11 cellular contexts compared by ENCODE assay signal in genomic region chr7:76267107-76267834, GRCh38. TPM values are rescaled to one million over a fixed set of nuclear protein-coding genes. Genes with fewer than 3 reads are reported as not detected.
DNase-seq lines count a peak whose midpoint lies in the region; ATAC-seq and TF ChIP-seq lines count a peak whose summit lies in the region.
"Had no signal": no experiment of that assay in that cellular context is flagged by ENCODE, and none has a peak within 500 bp of the region (broad histone marks: within the 10 kb centered on the region; RNA-seq: fewer than 3 reads in every experiment).

No MANE protein-coding gene starts in this region.

- peaks cover 12 to 17% (median 13%) of the 10 kb centered on the region in 3 donors for H3K4me1 Mint-ChIP-seq in naive B cell

- in situ Hi-C loops in astrocyte of the cerebellum (cut with HindIII; ENCODE audit: low sequenced_read_pairs) = no loop called here

- 2 to 3% methylated on average over 47 to 67 of the region's 67 CpGs for WGBS in aorta, 2 donors

- H3K4me1 ChIP-seq in left ventricle myocardium inferior = peaks cover 10% of the 10 kb centered on the region
- no peaks in the 10 kb centered on the region for H3K4me1 ChIP-seq in aorta (ENCODE audit: control insufficient read depth in 1 of 2, insufficient read depth in 2 of 2, low read length in 2 of 2)

- no peaks in the 10 kb centered on the region for H3K9me3 Mint-ChIP-seq in naive B cell

- intact Hi-C loops in left ventricle myocardium inferior (cut with micrococcal nuclease) (no loop called here), cardiac septum (cut with DNase I) (no loop called here), aorta (cut with DNase I) (loop anchor here in 1 of 2 donors (10.0 kb wide), 1 partner anchor 82 kb away; no protein-coding TSS in a partner anchor)

- H3K4me3 ChIP-seq in left ventricle myocardium inferior (peak overlapping the region; percentile 54), astrocyte of the cerebellum (ENCODE audit: low read depth, low read length) (peak overlapping the region; percentile 16), aorta (ENCODE audit: low read length in 2 of 2) (peak overlapping the region; percentile 6 to 15)

- H3K36me3 ChIP-seq in left ventricle myocardium inferior (no peaks in the 10 kb centered on the region), aorta (ENCODE audit: control insufficient read depth in 1 of 2, insufficient read depth in 2 of 2, low read length in 1 of 2) (no peaks in the 10 kb centered on the region)

- H3K27ac Mint-ChIP-seq in naive B cell = peak overlapping the region in 1 of 6 donors; percentile 15

- no peaks in the 10 kb centered on the region for H3K36me3 Mint-ChIP-seq in naive B cell

- no peak overlapping the region for H3K27ac ChIP-seq in left ventricle myocardium inferior (replicated peaks)
- H3K27ac ChIP-seq in aorta (ENCODE audit: low read depth in 1 of 2, low read length in 2 of 2) = no peak overlapping the region
- H3K27ac ChIP-seq: VCaP had no signal

- H3K27me3 ChIP-seq in left ventricle myocardium inferior (ENCODE audit: low read depth) (peaks cover 83% of the 10 kb centered on the region), aorta (ENCODE audit: control insufficient read depth in 1 of 2, insufficient read depth in 2 of 2, low read length in 1 of 2) (peaks cover 0 to 1% of the 10 kb centered on the region in 2 donors)

- TF ChIP-seq CTCF in left ventricle myocardium inferior (IDR thresholded peaks at IDR 0.05; ENCODE audit: borderline replicate concordance) (no peak), astrocyte of the cerebellum (IDR thresholded peaks at IDR 0.05; ENCODE audit: low read depth, low read length, missing control alignments) (no peak)

- ATAC-seq in naive B cell (ENCODE audit: low read depth in 2 of 2) = peak; percentile 75 to 80
- ATAC-seq in aorta (ENCODE audit: low FRiP score) = no peak
- no peak for ATAC-seq in HG03196 (IDR thresholded peaks at IDR 0.05; ENCODE audit: unreplicated experiment)
- ATAC-seq in HG03469 (IDR thresholded peaks at IDR 0.05; ENCODE audit: unreplicated experiment) = no peak

- peaks cover 15 to 47% (median 25%) of the 10 kb centered on the region in 3 donors for H3K27me3 Mint-ChIP-seq in naive B cell

- H3K9me3 ChIP-seq in left ventricle myocardium inferior (replicated peaks) = no peaks in the 10 kb centered on the region
- no peaks in the 10 kb centered on the region for H3K9me3 ChIP-seq in aorta (ENCODE audit: control insufficient read depth, low read length)

- peak overlapping the region; percentile 25 to 79 (median 69) for H3K4me3 Mint-ChIP-seq in naive B cell

- no peak for DNase-seq in left ventricle myocardium inferior
- DNase-seq in cardiac septum (ENCODE audit: low spot score) = no peak
- DNase-seq in astrocyte of the cerebellum (ENCODE audit: low read depth) = no peak
- no peak for DNase-seq in naive B cell
- peak in 1 of 2 donors; percentile 76 for DNase-seq in aorta
- no peak for DNase-seq in iPS-NIHi11 (ENCODE audit: low spot score)
- DNase-seq: DMS 273 treated with DMSO at 0.1 percent for 48 hours, NCI-H446 treated with DMSO at 0.1 percent for 48 hours had no signal

RNA-seq across cellular contexts. Expression of gene HSPB1, which starts 35.2 kb away (rescaled TPM):
- total RNA-seq in left ventricle myocardium inferior = 2,037 TPM
- 2,571 TPM for total RNA-seq in cardiac septum
- 10 to 100 TPM; 24.3 to 55.2 (median 45.3) TPM for polyA plus RNA-seq in naive B cell (ENCODE audit: low read depth in 6 of 6)
- 1,000 to 10,000 TPM; 1,225 to 2,295 TPM for total RNA-seq in aorta
- polyA plus RNA-seq in aorta = 1,000 to 10,000 TPM in 1 of 2 donors, 100 to 1,000 TPM in 1; 742 to 1,817 TPM

Comparison
In these comparisons a context has a peak if more than half of its experiments do, and no peak if none do; other contexts are left out.
1. ATAC-seq: peak in naive B cell (2 of 2); none in aorta (single experiment), HG03196 (single experiment) and HG03469 (single experiment).
2. Peak in every context shown above with its lines, with median percentiles within 50 percentile points of each other: H3K4me3 ChIP-seq.